In the genomic region with DNA sequence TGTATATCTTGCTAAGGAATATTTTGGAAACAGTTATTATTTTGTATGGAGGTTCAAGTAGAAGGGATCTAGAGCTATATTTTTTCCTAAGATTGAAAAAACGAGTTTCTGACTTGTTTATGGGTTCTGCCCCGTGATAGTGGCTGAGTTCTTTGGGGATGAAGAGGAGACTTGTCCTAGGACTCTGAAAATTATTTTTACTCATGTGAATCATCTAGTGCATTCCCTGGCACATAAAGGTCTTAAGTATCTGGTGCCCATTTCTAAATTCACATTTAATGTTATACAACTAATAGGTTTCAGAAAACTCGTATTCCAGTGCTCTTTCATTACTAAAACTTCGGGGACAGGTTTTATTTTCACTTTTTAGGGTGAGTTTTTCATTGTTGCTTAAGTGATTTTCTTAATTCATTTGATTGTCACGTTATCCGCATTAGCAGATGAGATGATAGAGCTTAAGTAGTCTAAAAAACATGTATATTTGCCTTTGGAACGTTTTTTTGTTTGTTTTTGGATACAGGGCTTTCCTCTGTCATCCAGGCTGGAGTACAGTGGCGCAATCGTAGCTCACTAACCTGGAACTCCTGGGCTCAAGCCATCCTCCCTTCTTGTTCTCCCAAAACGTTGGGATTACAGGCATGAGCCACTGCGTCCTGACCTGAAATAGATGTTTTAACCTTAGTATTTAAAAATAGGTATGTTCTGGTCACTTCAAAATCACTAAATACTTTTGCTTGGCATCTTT, we compare ENCODE assay signal across 1 cellular context.
TF ChIP-seq lines count a peak whose summit lies in the region.

No MANE protein-coding gene starts in this region.

TF ChIP-seq in HepG2, 621 proteins besides CTCF, POLR2A, EP300 and RAD21:
- peak; percentile 10; the same call in 1 of the 2 replicates for TF ChIP-seq SOX5 (CRISPR knock-in tag; IDR thresholded peaks at IDR 0.05; ENCODE audit: borderline replicate concordance)
- peak; percentile 53; the same call in 1 of the 2 replicates for TF ChIP-seq ZNF263 (CRISPR knock-in tag; IDR thresholded peaks at IDR 0.05)
- TF ChIP-seq, protein P1, sequence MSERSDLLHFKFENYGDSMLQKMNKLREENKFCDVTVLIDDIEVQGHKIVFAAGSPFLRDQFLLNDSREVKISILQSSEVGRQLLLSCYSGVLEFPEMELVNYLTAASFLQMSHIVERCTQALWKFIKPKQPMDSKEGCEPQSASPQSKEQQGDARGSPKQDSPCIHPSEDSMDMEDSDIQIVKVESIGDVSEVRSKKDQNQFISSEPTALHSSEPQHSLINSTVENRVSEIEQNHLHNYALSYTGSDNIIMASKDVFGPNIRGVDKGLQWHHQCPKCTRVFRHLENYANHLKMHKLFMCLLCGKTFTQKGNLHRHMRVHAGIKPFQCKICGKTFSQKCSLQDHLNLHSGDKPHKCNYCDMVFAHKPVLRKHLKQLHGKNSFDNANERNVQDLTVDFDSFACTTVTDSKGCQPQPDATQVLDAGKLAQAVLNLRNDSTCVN (CRISPR knock-in tag; IDR thresholded peaks at IDR 0.05; ENCODE audit: borderline replicate concordance), result peak; percentile 96
- TF ChIP-seq ZMYM3 (CRISPR knock-in tag; IDR thresholded peaks at IDR 0.05), result no peak
- TF ChIP-seq MZF1 (CRISPR knock-in tag; IDR thresholded peaks at IDR 0.05; ENCODE audit: borderline replicate concordance), result no peak
- peak; percentile 30; the same call in 1 of the 2 replicates for TF ChIP-seq SAP130 (CRISPR knock-in tag; IDR thresholded peaks at IDR 0.05; ENCODE audit: low read depth)
- TF ChIP-seq ZNF234 (CRISPR knock-in tag; conservative IDR thresholded peaks at IDR 0.05), result no peak
- TF ChIP-seq SIX1 (CRISPR knock-in tag; IDR thresholded peaks at IDR 0.05; ENCODE audit: borderline replicate concordance), result no peak
- TF ChIP-seq ZNF329 (CRISPR knock-in tag; IDR thresholded peaks at IDR 0.05; ENCODE audit: low read depth), result no peak
- TF ChIP-seq HNF4A (CRISPR knock-in tag; IDR thresholded peaks at IDR 0.05), result 0 out of 2 replicates have a peak, but pooled peaks have one; percentile 8
- no peak for TF ChIP-seq ZNF550 (CRISPR knock-in tag; IDR thresholded peaks at IDR 0.05; ENCODE audit: borderline replicate concordance)
- TF ChIP-seq ZNF264 (CRISPR knock-in tag; IDR thresholded peaks at IDR 0.05), result peak; percentile 38; the same call in 1 of the 2 replicates
- peak; percentile 85 for TF ChIP-seq CEBPB (IDR thresholded peaks at IDR 0.05; ENCODE audit: borderline replicate concordance, low read depth, low read length)
- peak; percentile 40; the same call in 1 of the 2 replicates for TF ChIP-seq RBFOX2 (IDR thresholded peaks at IDR 0.05; ENCODE audit: low read depth, low read length)
- TF ChIP-seq ZFP90 (CRISPR knock-in tag; IDR thresholded peaks at IDR 0.05; ENCODE audit: borderline replicate concordance), result peak; percentile 92
- TF ChIP-seq, protein P2, sequence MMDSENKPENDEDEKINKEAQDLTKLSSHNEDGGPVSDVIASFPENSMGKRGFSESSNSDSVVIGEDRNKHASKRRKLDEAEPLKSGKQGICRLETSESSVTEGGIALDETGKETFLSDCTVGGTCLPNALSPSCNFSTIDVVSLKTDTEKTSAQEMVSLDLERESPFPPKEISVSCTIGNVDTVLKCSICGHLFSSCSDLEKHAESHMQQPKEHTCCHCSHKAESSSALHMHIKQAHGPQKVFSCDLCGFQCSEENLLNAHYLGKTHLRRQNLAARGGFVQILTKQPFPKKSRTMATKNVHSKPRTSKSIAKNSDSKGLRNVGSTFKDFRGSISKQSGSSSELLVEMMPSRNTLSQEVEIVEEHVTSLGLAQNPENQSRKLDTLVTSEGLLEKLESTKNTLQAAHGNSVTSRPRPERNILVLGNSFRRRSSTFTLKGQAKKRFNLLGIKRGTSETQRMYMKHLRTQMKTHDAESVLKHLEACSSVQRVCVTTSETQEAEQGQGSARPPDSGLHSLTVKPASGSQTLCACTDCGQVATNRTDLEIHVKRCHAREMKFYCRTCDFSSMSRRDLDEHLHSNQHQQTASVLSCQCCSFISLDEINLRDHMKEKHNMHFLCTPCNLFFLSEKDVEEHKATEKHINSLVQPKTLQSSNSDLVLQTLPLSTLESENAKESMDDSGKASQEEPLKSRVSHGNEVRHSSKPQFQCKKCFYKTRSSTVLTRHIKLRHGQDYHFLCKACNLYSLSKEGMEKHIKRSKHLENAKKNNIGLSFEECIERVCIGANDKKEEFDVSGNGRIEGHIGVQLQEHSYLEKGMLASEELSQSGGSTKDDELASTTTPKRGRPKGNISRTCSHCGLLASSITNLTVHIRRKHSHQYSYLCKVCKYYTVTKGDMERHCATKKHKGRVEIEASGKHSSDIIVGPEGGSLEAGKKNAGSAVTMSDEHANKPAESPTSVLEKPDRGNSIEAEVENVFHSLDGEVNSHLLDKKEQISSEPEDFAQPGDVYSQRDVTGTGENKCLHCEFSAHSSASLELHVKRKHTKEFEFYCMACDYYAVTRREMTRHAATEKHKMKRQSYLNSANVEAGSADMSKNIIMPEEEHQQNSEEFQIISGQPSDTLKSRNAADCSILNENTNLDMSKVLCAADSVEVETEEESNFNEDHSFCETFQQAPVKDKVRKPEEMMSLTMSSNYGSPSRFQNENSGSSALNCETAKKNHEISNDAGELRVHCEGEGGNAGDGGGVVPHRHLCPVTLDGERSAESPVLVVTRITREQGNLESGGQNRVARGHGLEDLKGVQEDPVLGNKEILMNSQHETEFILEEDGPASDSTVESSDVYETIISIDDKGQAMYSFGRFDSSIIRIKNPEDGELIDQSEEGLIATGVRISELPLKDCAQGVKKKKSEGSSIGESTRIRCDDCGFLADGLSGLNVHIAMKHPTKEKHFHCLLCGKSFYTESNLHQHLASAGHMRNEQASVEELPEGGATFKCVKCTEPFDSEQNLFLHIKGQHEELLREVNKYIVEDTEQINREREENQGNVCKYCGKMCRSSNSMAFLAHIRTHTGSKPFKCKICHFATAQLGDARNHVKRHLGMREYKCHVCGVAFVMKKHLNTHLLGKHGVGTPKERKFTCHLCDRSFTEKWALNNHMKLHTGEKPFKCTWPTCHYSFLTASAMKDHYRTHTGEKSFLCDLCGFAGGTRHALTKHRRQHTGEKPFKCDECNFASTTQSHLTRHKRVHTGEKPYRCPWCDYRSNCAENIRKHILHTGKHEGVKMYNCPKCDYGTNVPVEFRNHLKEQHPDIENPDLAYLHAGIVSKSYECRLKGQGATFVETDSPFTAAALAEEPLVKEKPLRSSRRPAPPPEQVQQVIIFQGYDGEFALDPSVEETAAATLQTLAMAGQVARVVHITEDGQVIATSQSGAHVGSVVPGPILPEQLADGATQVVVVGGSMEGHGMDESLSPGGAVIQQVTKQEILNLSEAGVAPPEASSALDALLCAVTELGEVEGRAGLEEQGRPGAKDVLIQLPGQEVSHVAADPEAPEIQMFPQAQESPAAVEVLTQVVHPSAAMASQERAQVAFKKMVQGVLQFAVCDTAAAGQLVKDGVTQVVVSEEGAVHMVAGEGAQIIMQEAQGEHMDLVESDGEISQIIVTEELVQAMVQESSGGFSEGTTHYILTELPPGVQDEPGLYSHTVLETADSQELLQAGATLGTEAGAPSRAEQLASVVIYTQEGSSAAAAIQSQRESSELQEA (CRISPR knock-in tag; IDR thresholded peaks at IDR 0.05; ENCODE audit: not compliant biosample characterization), result no peak
- peak; percentile 88 for TF ChIP-seq CEBPG (CRISPR knock-in tag; IDR thresholded peaks at IDR 0.05)
- 0 out of 2 replicates have a peak, but pooled peaks have one; percentile 30 for TF ChIP-seq KAT7 (CRISPR knock-in tag; IDR thresholded peaks at IDR 0.05; ENCODE audit: borderline replicate concordance)
- no peak for TF ChIP-seq TMF1 (CRISPR knock-in tag; IDR thresholded peaks at IDR 0.05; ENCODE audit: low read depth)
- TF ChIP-seq ZNF652 (CRISPR knock-in tag; IDR thresholded peaks at IDR 0.05; ENCODE audit: borderline replicate concordance, low read depth), result no peak
- TF ChIP-seq SOX6 (IDR thresholded peaks at IDR 0.05), result no peak
- 0 out of 2 replicates have a peak, but pooled peaks have one; percentile 25 for TF ChIP-seq SOX6 (CRISPR knock-in tag; IDR thresholded peaks at IDR 0.05)
- TF ChIP-seq FOXA1 (IDR thresholded peaks at IDR 0.05), result no peak
- peak; percentile 33; the same call in 1 of the 2 replicates for TF ChIP-seq FOXA1 (CRISPR knock-in tag; IDR thresholded peaks at IDR 0.05)
- TF ChIP-seq LCORL (IDR thresholded peaks at IDR 0.05), result no peak
- TF ChIP-seq LCORL (CRISPR knock-in tag; IDR thresholded peaks at IDR 0.05), result peak; percentile 40; the same call in 1 of the 2 replicates
- TF ChIP-seq, protein P3, sequence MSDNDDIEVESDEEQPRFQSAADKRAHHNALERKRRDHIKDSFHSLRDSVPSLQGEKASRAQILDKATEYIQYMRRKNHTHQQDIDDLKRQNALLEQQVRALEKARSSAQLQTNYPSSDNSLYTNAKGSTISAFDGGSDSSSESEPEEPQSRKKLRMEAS (IDR thresholded peaks at IDR 0.05), result no peak
- peak; percentile 33; the same call in 1 of the 2 replicates for TF ChIP-seq ZSCAN29 (CRISPR knock-in tag; conservative IDR thresholded peaks at IDR 0.05)
- TF ChIP-seq, protein P4, sequence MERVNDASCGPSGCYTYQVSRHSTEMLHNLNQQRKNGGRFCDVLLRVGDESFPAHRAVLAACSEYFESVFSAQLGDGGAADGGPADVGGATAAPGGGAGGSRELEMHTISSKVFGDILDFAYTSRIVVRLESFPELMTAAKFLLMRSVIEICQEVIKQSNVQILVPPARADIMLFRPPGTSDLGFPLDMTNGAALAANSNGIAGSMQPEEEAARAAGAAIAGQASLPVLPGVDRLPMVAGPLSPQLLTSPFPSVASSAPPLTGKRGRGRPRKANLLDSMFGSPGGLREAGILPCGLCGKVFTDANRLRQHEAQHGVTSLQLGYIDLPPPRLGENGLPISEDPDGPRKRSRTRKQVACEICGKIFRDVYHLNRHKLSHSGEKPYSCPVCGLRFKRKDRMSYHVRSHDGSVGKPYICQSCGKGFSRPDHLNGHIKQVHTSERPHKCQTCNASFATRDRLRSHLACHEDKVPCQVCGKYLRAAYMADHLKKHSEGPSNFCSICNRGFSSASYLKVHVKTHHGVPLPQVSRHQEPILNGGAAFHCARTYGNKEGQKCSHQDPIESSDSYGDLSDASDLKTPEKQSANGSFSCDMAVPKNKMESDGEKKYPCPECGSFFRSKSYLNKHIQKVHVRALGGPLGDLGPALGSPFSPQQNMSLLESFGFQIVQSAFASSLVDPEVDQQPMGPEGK (CRISPR knock-in tag; IDR thresholded peaks at IDR 0.05), result no peak
- peak; percentile 44; the same call in 1 of the 2 replicates for TF ChIP-seq GATAD2A (CRISPR knock-in tag; IDR thresholded peaks at IDR 0.05)
- TF ChIP-seq FOXJ3 (CRISPR knock-in tag; IDR thresholded peaks at IDR 0.05; ENCODE audit: borderline replicate concordance), result peak; percentile 20; the same call in 1 of the 2 replicates
- TF ChIP-seq ELF4 (CRISPR knock-in tag; IDR thresholded peaks at IDR 0.05; ENCODE audit: borderline replicate concordance), result peak; percentile 41; the same call in 1 of the 2 replicates
- TF ChIP-seq HOXA3 (CRISPR knock-in tag; IDR thresholded peaks at IDR 0.05), result 0 out of 2 replicates have a peak, but pooled peaks have one; percentile 29
- 0 out of 2 replicates have a peak, but pooled peaks have one; percentile 33 for TF ChIP-seq FOSL2 (CRISPR knock-in tag; IDR thresholded peaks at IDR 0.05)
- TF ChIP-seq PITX1 (CRISPR knock-in tag; IDR thresholded peaks at IDR 0.05), result peak; percentile 55; the same call in 1 of the 2 replicates
TF ChIP-seq in HepG2: peak in this region for 21.
